In genomic region chr4:159199827-159200226, GRCh38 we compare ENCODE assay signal across 1 cellular context.
TF ChIP-seq lines count a peak whose summit lies in the region.

No MANE protein-coding gene starts in this region.

TF ChIP-seq in HepG2, 621 proteins besides CTCF, POLR2A, EP300 and RAD21 (continued from another document):
- peak; percentile 98 for TF ChIP-seq MAFF (IDR thresholded peaks at IDR 0.05; ENCODE audit: low read depth, low read length)
- TF ChIP-seq, protein P1, sequence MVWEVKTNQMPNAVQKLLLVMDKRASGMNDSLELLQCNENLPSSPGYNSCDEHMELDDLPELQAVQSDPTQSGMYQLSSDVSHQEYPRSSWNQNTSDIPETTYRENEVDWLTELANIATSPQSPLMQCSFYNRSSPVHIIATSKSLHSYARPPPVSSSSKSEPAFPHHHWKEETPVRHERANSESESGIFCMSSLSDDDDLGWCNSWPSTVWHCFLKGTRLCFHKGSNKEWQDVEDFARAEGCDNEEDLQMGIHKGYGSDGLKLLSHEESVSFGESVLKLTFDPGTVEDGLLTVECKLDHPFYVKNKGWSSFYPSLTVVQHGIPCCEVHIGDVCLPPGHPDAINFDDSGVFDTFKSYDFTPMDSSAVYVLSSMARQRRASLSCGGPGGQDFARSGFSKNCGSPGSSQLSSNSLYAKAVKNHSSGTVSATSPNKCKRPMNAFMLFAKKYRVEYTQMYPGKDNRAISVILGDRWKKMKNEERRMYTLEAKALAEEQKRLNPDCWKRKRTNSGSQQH (CRISPR knock-in tag; IDR thresholded peaks at IDR 0.05; ENCODE audit: low read depth), result no peak
TF ChIP-seq in HepG2: peak in this region for 2.
